2 cellular contexts compared by ENCODE assay signal in the genomic region with DNA sequence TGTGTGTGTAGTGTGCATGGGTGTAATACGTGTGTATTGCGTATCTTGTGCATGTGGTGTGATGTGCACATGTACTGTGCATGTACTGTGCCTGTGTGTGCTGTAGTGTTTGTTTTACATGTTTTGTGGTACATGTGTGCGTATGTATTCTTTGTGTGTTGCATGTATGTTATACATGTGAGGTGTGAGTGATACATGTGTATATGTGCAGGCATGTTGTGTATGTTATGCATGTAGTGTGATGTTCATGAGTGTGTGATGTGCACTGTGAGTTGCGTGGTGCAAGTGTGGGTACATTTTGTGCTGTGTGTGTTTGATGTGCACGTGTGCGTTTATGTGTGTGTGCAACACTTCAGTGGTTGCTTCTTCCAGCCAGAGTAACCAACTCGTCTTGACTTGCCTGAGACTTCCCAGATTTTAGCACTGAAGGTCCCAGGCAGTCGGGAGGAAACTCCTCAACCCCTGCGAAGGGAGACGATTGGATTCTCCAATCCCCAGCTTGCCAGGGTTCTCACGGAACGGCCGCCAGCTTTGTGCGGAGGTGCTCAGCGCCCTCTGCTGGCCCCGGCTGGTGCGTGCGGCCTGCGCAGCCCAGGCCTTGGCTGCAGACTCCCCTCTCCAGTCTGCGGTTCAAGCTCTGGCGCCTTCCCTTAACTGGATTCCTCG.
A peak's percentile ranks its signal among the peaks of the same experiment; 100 is the strongest.
TF ChIP-seq lines count a peak whose summit lies in the region.

No MANE protein-coding gene starts in this region.

TF ChIP-seq in A549, 52 proteins besides CTCF, POLR2A, EP300 and RAD21:
- no peak for TF ChIP-seq POLR2AphosphoS2 (conservative IDR thresholded peaks at IDR 0.05; ENCODE audit: low read length)
- TF ChIP-seq NFE2L2 (conservative IDR thresholded peaks at IDR 0.05; ENCODE audit: low read length): no peak
- TF ChIP-seq MAFK (IDR thresholded peaks at IDR 0.05; ENCODE audit: partially characterized antibody): no peak
- no peak for TF ChIP-seq HDAC2 (IDR thresholded peaks at IDR 0.05)
- no peak for TF ChIP-seq FOSL2 (IDR thresholded peaks at IDR 0.05)
- no peak for TF ChIP-seq FOSL2 (CRISPR knock-in tag; IDR thresholded peaks at IDR 0.05)
- no peak for TF ChIP-seq RCOR1 (IDR thresholded peaks at IDR 0.05; ENCODE audit: low read depth, low read length)
- TF ChIP-seq, protein P1, sequence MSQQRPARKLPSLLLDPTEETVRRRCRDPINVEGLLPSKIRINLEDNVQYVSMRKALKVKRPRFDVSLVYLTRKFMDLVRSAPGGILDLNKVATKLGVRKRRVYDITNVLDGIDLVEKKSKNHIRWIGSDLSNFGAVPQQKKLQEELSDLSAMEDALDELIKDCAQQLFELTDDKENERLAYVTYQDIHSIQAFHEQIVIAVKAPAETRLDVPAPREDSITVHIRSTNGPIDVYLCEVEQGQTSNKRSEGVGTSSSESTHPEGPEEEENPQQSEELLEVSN (IDR thresholded peaks at IDR 0.05; ENCODE audit: borderline replicate concordance, low read depth): no peak
- TF ChIP-seq JUNB (IDR thresholded peaks at IDR 0.05): no peak
- no peak for TF ChIP-seq PHF8 (IDR thresholded peaks at IDR 0.05; ENCODE audit: borderline replicate concordance, low read depth)
- peak; percentile 99 for TF ChIP-seq SMC3 (IDR thresholded peaks at IDR 0.05)
- no peak for TF ChIP-seq RARB (CRISPR knock-in tag; IDR thresholded peaks at IDR 0.05)
- TF ChIP-seq SREBF2 (IDR thresholded peaks at IDR 0.05): no peak
- TF ChIP-seq, protein P2, sequence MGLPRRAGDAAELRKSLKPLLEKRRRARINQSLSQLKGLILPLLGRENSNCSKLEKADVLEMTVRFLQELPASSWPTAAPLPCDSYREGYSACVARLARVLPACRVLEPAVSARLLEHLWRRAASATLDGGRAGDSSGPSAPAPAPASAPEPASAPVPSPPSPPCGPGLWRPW (IDR thresholded peaks at IDR 0.05): no peak
- TF ChIP-seq ZFP36 (IDR thresholded peaks at IDR 0.05; ENCODE audit: borderline replicate concordance, partially characterized antibody): no peak
- no peak for TF ChIP-seq ZNF302 (CRISPR knock-in tag; IDR thresholded peaks at IDR 0.05)
- TF ChIP-seq, protein P3, sequence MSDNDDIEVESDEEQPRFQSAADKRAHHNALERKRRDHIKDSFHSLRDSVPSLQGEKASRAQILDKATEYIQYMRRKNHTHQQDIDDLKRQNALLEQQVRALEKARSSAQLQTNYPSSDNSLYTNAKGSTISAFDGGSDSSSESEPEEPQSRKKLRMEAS (IDR thresholded peaks at IDR 0.05): peak; percentile 66
- peak; percentile 11; the same call in 1 of the 2 replicates for TF ChIP-seq GATA3 (IDR thresholded peaks at IDR 0.05; ENCODE audit: borderline replicate concordance)
TF ChIP-seq in A549: peak in this region for 3.

TF ChIP-seq in IMR-90, 13 proteins besides CTCF, POLR2A, EP300 and RAD21:
- no peak for TF ChIP-seq FOS (IDR thresholded peaks at IDR 0.05; ENCODE audit: low read depth, low read length)
- TF ChIP-seq, protein P4, sequence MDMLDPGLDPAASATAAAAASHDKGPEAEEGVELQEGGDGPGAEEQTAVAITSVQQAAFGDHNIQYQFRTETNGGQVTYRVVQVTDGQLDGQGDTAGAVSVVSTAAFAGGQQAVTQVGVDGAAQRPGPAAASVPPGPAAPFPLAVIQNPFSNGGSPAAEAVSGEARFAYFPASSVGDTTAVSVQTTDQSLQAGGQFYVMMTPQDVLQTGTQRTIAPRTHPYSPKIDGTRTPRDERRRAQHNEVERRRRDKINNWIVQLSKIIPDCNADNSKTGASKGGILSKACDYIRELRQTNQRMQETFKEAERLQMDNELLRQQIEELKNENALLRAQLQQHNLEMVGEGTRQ (IDR thresholded peaks at IDR 0.05; ENCODE audit: low read depth, low read length): no peak
- no peak; the same call in 1 of the 2 replicates for TF ChIP-seq CHD1 (IDR thresholded peaks at IDR 0.05; ENCODE audit: low read depth, low read length)
- TF ChIP-seq, protein P5, sequence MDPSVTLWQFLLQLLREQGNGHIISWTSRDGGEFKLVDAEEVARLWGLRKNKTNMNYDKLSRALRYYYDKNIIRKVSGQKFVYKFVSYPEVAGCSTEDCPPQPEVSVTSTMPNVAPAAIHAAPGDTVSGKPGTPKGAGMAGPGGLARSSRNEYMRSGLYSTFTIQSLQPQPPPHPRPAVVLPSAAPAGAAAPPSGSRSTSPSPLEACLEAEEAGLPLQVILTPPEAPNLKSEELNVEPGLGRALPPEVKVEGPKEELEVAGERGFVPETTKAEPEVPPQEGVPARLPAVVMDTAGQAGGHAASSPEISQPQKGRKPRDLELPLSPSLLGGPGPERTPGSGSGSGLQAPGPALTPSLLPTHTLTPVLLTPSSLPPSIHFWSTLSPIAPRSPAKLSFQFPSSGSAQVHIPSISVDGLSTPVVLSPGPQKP (IDR thresholded peaks at IDR 0.05; ENCODE audit: borderline replicate concordance, low read depth, low read length): no peak
- no peak for TF ChIP-seq CEBPB (IDR thresholded peaks at IDR 0.05; ENCODE audit: low read depth, low read length)
- no peak for TF ChIP-seq RCOR1 (IDR thresholded peaks at IDR 0.05; ENCODE audit: insufficient replicate concordance, low read length)
- peak; percentile 99 for TF ChIP-seq SMC3 (IDR thresholded peaks at IDR 0.05; ENCODE audit: low read depth, low read length)
- TF ChIP-seq MAZ (IDR thresholded peaks at IDR 0.05; ENCODE audit: borderline replicate concordance, low read depth, low read length): peak; percentile 59; the same call in 1 of the 2 replicates
- no peak for TF ChIP-seq NFE2L2 (IDR thresholded peaks at IDR 0.05; ENCODE audit: low read depth, low read length)
- TF ChIP-seq MAFK (IDR thresholded peaks at IDR 0.05; ENCODE audit: low read depth, low read length): no peak
TF ChIP-seq in IMR-90: peak in this region for 2.
